In genomic region chr7:133252858-133253521, GRCh38 we compare ENCODE assay signal across 8 cellular contexts. TPM values are rescaled to one million over a fixed set of nuclear protein-coding genes. Genes with fewer than 3 reads are reported as not detected.
DNase-seq lines count a peak whose midpoint lies in the region; ATAC-seq, FAIRE-seq and TF ChIP-seq lines count a peak whose summit lies in the region.

TSS of gene EXOC4 (plus strand) at chr7:133253078.

- H3K79me2 ChIP-seq in trophoblast cell (ENCODE audit: control insufficient read depth, insufficient read depth, low read length, poor library complexity): peaks cover 8% of the 10 kb centered on the region

- intact Hi-C loops in cardiac septum (cut with DNase I): no loop called here
- intact Hi-C loops in transverse colon (cut with DNase I; ENCODE audit: low total_unique reads): no loop called here

- TF ChIP-seq EP300 in transverse colon (IDR thresholded peaks at IDR 0.05; ENCODE audit: low read depth): no peak

- DNase-seq in GM12891 (ENCODE audit: insufficient read length, low spot score) (peak; percentile 63), NCI-H1436 treated with DMSO at 0.1 percent for 48 hours (lab: John Stamatoyannopoulos, UW) (peak; percentile 91), T-cell (peak; percentile 75 to 96 (median 91)), cardiac septum (ENCODE audit: low spot score) (peak; percentile 95), trophoblast cell (peak; percentile 98 to 100), transverse colon (peak; percentile 94)

- H3K9me3 Mint-ChIP-seq in T-cell: no peaks in the 10 kb centered on the region

- 0 to 1% (median 0%) methylated on average over 24 to 25 of the region's 25 CpGs for WGBS in adipose tissue, 3 donors
- WGBS in trophoblast cell (ENCODE audit: extremely low coverage, insufficient coverage, insufficient read length): no CpG with 5 or more reads among the region's 25 CpGs
- 2 to 7% methylated on average over 3 to 23 of the region's 25 CpGs for WGBS in transverse colon (ENCODE audit: low coverage in 1 of 2), 2 donors

- H3K4me1 Mint-ChIP-seq in T-cell: peaks cover 33 to 47% (median 45%) of the 10 kb centered on the region in 3 donors

- H3K27me3 ChIP-seq in trophoblast cell (ENCODE audit: insufficient read depth, low read length): no peaks in the 10 kb centered on the region
- no peaks in the 10 kb centered on the region for H3K27me3 ChIP-seq in transverse colon

- H3K14ac ChIP-seq in trophoblast cell (ENCODE audit: low read length): peak within 1 kb of the TSS; percentile 62

- H3K27ac Mint-ChIP-seq in T-cell: peak within 1 kb of the TSS; percentile 88 to 94

- ATAC-seq in HG02840 (IDR thresholded peaks at IDR 0.05; ENCODE audit: low FRiP score, unreplicated experiment) (peak; percentile 98), T-cell (replicated peaks in 1 of 4) (peak; percentile 99 to 100 (median 100))

- no peak within 1 kb of the TSS for H3K23ac ChIP-seq in trophoblast cell (ENCODE audit: low read length)

- H2BK5ac ChIP-seq in trophoblast cell (ENCODE audit: low read depth, low read length, poor library complexity): peak within 1 kb of the TSS; percentile 68

- H3K9me3 ChIP-seq in trophoblast cell (ENCODE audit: insufficient read depth, low read depth, low read length) (no peaks in the 10 kb centered on the region), transverse colon (no peaks in the 10 kb centered on the region)

- H3K4ac ChIP-seq in trophoblast cell (ENCODE audit: low read depth, low read length): peak within 1 kb of the TSS; percentile 86

- peak within 1 kb of the TSS; percentile 98 for H3K4me2 ChIP-seq in trophoblast cell (ENCODE audit: low read length)

- in situ Hi-C loops in transverse colon (cut with MboI; ENCODE audit: low pct_ligation_motif_present in 1 of 4, low pct_unique_long_range_greater_than_20kb in 1 of 4, low sequenced_read_pairs in 3 of 4): no loop called here

- H3K4me1 ChIP-seq in trophoblast cell (ENCODE audit: control insufficient read depth in 1 of 2, insufficient read depth in 2 of 2, low read length in 2 of 2): no peaks in the 10 kb centered on the region
- peaks cover 0 to 33% (median 5%) of the 10 kb centered on the region in 4 donors for H3K4me1 ChIP-seq in transverse colon

- peak within 1 kb of the TSS; percentile 91 for H4K12ac ChIP-seq in trophoblast cell (ENCODE audit: low read depth, low read length)

- H3K9ac ChIP-seq in trophoblast cell (ENCODE audit: low read length): peak within 1 kb of the TSS; percentile 98

- peak within 1 kb of the TSS; percentile 92 to 96 (median 93) for H3K4me3 Mint-ChIP-seq in T-cell

- no peak for TF ChIP-seq CTCF in transverse colon (IDR thresholded peaks at IDR 0.05)

- peaks cover 5% of the 10 kb centered on the region for H3K79me1 ChIP-seq in trophoblast cell (ENCODE audit: low read length)

- H2AFZ ChIP-seq in trophoblast cell (ENCODE audit: insufficient read depth, low read length, poor library complexity): peak within 1 kb of the TSS; percentile 50

- peak within 1 kb of the TSS; percentile 10 for H2BK120ac ChIP-seq in trophoblast cell (ENCODE audit: insufficient read depth, low read length, poor library complexity)

- H2BK12ac ChIP-seq in trophoblast cell (ENCODE audit: low read length): no peak within 1 kb of the TSS

- no peak within 1 kb of the TSS for H2AK5ac ChIP-seq in trophoblast cell (ENCODE audit: low read length)

- peak; percentile 96 for FAIRE-seq in GM12891 (lab: Jason Lieb, UNC)

- H3K27me3 Mint-ChIP-seq in T-cell: no peaks in the 10 kb centered on the region

- peak within 1 kb of the TSS; percentile 86 for H4K8ac ChIP-seq in trophoblast cell (ENCODE audit: low read depth, low read length)

- H3K36me3 ChIP-seq in trophoblast cell (ENCODE audit: control insufficient read depth in 1 of 2, insufficient read depth in 2 of 2, low read length in 2 of 2) (peaks cover 2% of the 10 kb centered on the region in 2 experiments), transverse colon (no peaks in the 10 kb centered on the region)

- POLR2A ChIA-PET in T-cell (lab: Charles Lee): interaction anchor here (0.6 to 0.7 kb wide), 3 partner anchors 171 to 883 kb away, joined by 3 to 5 read pairs (median 3); partner anchors contain the start of gene CHCHD3 (in 1 of the 2)

- CTCF ChIA-PET in T-cell (lab: Charles Lee): interaction anchor here (0.6 to 1.1 kb wide), 4 partner anchors 174 to 1064 kb away, joined by 3 to 5 read pairs (median 4); partner anchors contain the start of gene SLC35B4 (in 1 of the 2)

- TF ChIP-seq POLR2A in GM12891 (IDR thresholded peaks at IDR 0.05; ENCODE audit: low read depth, low read length) (peak; percentile 83), transverse colon (IDR thresholded peaks at IDR 0.05) (peak; percentile 68)

- peak within 1 kb of the TSS; percentile 79 for H4K91ac ChIP-seq in trophoblast cell (ENCODE audit: low read depth, low read length)

- H3K4me3 ChIP-seq in trophoblast cell (ENCODE audit: low read depth, low read length) (peak within 1 kb of the TSS; percentile 99), transverse colon (peak within 1 kb of the TSS; percentile 67 to 100 (median 86))

- no peaks in the 10 kb centered on the region for H3K36me3 Mint-ChIP-seq in T-cell

- no peak within 1 kb of the TSS for H3K18ac ChIP-seq in trophoblast cell (ENCODE audit: low read length)

- H3K27ac ChIP-seq in adipose tissue (ENCODE audit: low read depth, low read length) (no peak within 1 kb of the TSS), trophoblast cell (ENCODE audit: low read depth, low read length) (no peak within 1 kb of the TSS), transverse colon (peak within 1 kb of the TSS; percentile 82 to 96 (median 90))

TF ChIP-seq in GM12891, 5 proteins besides CTCF, POLR2A, EP300 and RAD21:
- peak; percentile 68; the same call in 1 of the 2 replicates for TF ChIP-seq POU2F2 (IDR thresholded peaks at IDR 0.05; ENCODE audit: low read depth, low read length)
- peak; percentile 76 for TF ChIP-seq POLR2AphosphoS5 (IDR thresholded peaks at IDR 0.05; ENCODE audit: low read depth, low read length)
- TF ChIP-seq TAF1 (IDR thresholded peaks at IDR 0.05; ENCODE audit: low read depth, low read length): peak; percentile 85
- TF ChIP-seq PAX5 (IDR thresholded peaks at IDR 0.05; ENCODE audit: insufficient read depth, low read length, severe bottlenecking): no peak
- TF ChIP-seq SPI1 (IDR thresholded peaks at IDR 0.05; ENCODE audit: low read depth, low read length): peak; percentile 44

RNA-seq across cellular contexts. Expression of gene EXOC4, which starts in this region (rescaled TPM):
- 22.0 TPM for polyA plus RNA-seq in GM12891 (2012; ENCODE audit: low read depth, missing spikeins)
- total RNA-seq in T-cell (100 to 1,000 TPM in 2 of 5 donors, 10 to 100 TPM in 3; 58.2 to 108 (median 64.8) TPM), cardiac septum (30.8 TPM), transverse colon (100 to 1,000 TPM in 2 of 4 donors, 10 to 100 TPM in 2; 82.4 to 204 (median 128) TPM)
- 10 to 100 TPM; 17.9 to 28.0 (median 22.3) TPM for polyA plus RNA-seq in adipose tissue
- 35.4 and 37.4 TPM in 2 replicates for polyA plus RNA-seq in trophoblast cell (2013)

Comparison
In these comparisons a context has a peak if more than half of its experiments do, and no peak if none do; other contexts are left out.
1. H3K27ac ChIP-seq: peak in transverse colon (4 of 4); none in adipose tissue (single experiment) and trophoblast cell (single experiment).
2. Peak in every context shown above with its lines, with median percentiles within 50 percentile points of each other: DNase-seq.